18 cellular contexts compared by ENCODE assay signal in genomic region chr14:35042632-35043031, GRCh38. TPM values are rescaled to one million over a fixed set of nuclear protein-coding genes. Genes with fewer than 3 reads are reported as not detected.
DNase-seq lines count a peak whose midpoint lies in the region; ATAC-seq and TF ChIP-seq lines count a peak whose summit lies in the region.
"Had no signal": no experiment of that assay in that cellular context is flagged by ENCODE, and none has a peak within 500 bp of the region (broad histone marks: within the 10 kb centered on the region; RNA-seq: fewer than 3 reads in every experiment).

No MANE protein-coding gene starts in this region.

- no peaks in the 10 kb centered on the region for H3K27me3 ChIP-seq in mammary epithelial cell (ENCODE audit: insufficient read depth, low read length)
- no peaks in the 10 kb centered on the region for H3K27me3 ChIP-seq in HL-60 (ENCODE audit: insufficient read depth, poor library complexity, severe bottlenecking)
- H3K27me3 ChIP-seq in smooth muscle cell (ENCODE audit: low read depth) = no peaks in the 10 kb centered on the region
- H3K27me3 ChIP-seq: BE2C had no signal

- H2AFZ ChIP-seq in mammary epithelial cell (ENCODE audit: low read depth, low read length) (no peak overlapping the region), smooth muscle cell (ENCODE audit: low read depth) (no peak overlapping the region)
- H2AFZ ChIP-seq: GM23338 had no signal

- CTCF ChIA-PET in MCF 10A (lab: Yijun Ruan, JAX) (interaction anchor here (0.6 to 1.4 kb wide), 5 partner anchors 97 to 606 kb away, joined by 3 to 6 read pairs (median 4); no protein-coding TSS in a partner anchor), mammary epithelial cell (lab: Charles Lee; ENCODE audit: low non-redundant PET) (interaction anchor here (0.7 kb wide), 1 partner anchor 173 kb away, joined by 3 read pairs; no protein-coding TSS in a partner anchor)

- WGBS in mammary epithelial cell (ENCODE audit: low coverage, missing lambda C conversion rate) = 100% methylated on average over 2 of the region's 3 CpGs
- 73% methylated on average over 2 of the region's 3 CpGs for WGBS in smooth muscle cell (ENCODE audit: low lambda C conversion rate)

- no peak for ATAC-seq in HG03520 (IDR thresholded peaks at IDR 0.05; ENCODE audit: unreplicated experiment)
- ATAC-seq: GM23338 had no signal

- dilution Hi-C loops in mammary epithelial cell (cut with HindIII; ENCODE audit: low sequenced_read_pairs) = no loop called here

- H3K4me3 ChIP-seq in mammary epithelial cell (replicated peaks in 1 of 3; ENCODE audit: insufficient read depth in 1 of 3, low read depth in 2 of 3, low read length in 3 of 3) (no peak overlapping the region), HL-60 (replicated peaks; ENCODE audit: insufficient read depth, low read length) (no peak overlapping the region), smooth muscle cell (no peak overlapping the region)
- H3K4me3 ChIP-seq: GM23338 had no signal

- H3K9ac ChIP-seq in mammary epithelial cell (ENCODE audit: insufficient read depth, low read length) (no peak overlapping the region), smooth muscle cell (ENCODE audit: low read depth) (no peak overlapping the region)

- in situ Hi-C loops in mammary epithelial cell (cut with MboI; ENCODE audit: low sequenced_read_pairs in 2 of 2) = no loop called here

- H3K27me3 Mint-ChIP-seq in MCF 10A (ENCODE audit: insufficient read depth, unreplicated experiment) (no peaks in the 10 kb centered on the region), mesothelial cell of epicardium (ENCODE audit: low read depth) (no peaks in the 10 kb centered on the region)

- H3K27ac Mint-ChIP-seq in MCF 10A (ENCODE audit: low read depth, unreplicated experiment) (peak overlapping the region; percentile 73), mesothelial cell of epicardium (peak overlapping the region; percentile 51)
- H3K27ac Mint-ChIP-seq: GM23338 had no signal

- H3K36me3 ChIP-seq in mammary epithelial cell (ENCODE audit: insufficient read depth, low read length) (no peaks in the 10 kb centered on the region), smooth muscle cell (ENCODE audit: low read depth) (no peaks in the 10 kb centered on the region)
- H3K36me3 ChIP-seq: BE2C had no signal

- TF ChIP-seq CTCF in MCF 10A (IDR thresholded peaks at IDR 0.05; ENCODE audit: unreplicated experiment) (no peak), mammary epithelial cell (conservative IDR thresholded peaks at IDR 0.05 in 1 of 2, IDR thresholded peaks at IDR 0.05 in 1 of 2; ENCODE audit: extremely low read depth in 1 of 2, insufficient read depth in 1 of 2, low read depth in 1 of 2, low read length in 2 of 2) (no peak), HL-60 (IDR thresholded peaks at IDR 0.05; ENCODE audit: insufficient read depth, low read length) (no peak), mesothelial cell of epicardium (IDR thresholded peaks at IDR 0.05; ENCODE audit: unreplicated experiment) (no peak), smooth muscle cell (IDR thresholded peaks at IDR 0.05; ENCODE audit: borderline replicate concordance, insufficient read depth, poor library complexity, severe bottlenecking) (no peak)

- POLR2A ChIA-PET in MCF 10A (lab: Yijun Ruan, JAX) = interaction anchor here (0.6 to 2.2 kb wide), 10 partner anchors 11 to 318 kb away, joined by 3 to 22 read pairs (median 4); partner anchors contain the start of genes BAZ1A, PPP2R3C and SRP54

- H3K4me1 Mint-ChIP-seq in MCF 10A (ENCODE audit: insufficient read depth, unreplicated experiment) = peaks cover 10% of the 10 kb centered on the region
- H3K4me1 Mint-ChIP-seq in mesothelial cell of epicardium = peaks cover 12% of the 10 kb centered on the region

- DNase-seq in MCF 10A (ENCODE audit: unreplicated experiment) (no peak), mammary epithelial cell (no peak), HL-60 (ENCODE audit: low read depth in 1 of 2, low spot score in 1 of 2) (no peak), mesothelial cell of epicardium (ENCODE audit: low spot score in 2 of 2, unreplicated experiment in 2 of 2) (no peak), smooth muscle cell (lab: John Stamatoyannopoulos, UW; ENCODE audit: unreplicated experiment) (no peak), NCI-H446 (lab: John Stamatoyannopoulos, UW) (no peak), NCI-H2029 treated with DMSO at 0.1 percent for 48 hours (lab: John Stamatoyannopoulos, UW) (no peak)
- DNase-seq: BE2C, DMS79, HCEC 1CT, NCI-H1105, NCI-H2081 treated with DMSO at 0.1 percent for 48 hours, NCI-H510A treated with DMSO at 0.1 percent for 48 hours, NCI-H774, SIG-M5 had no signal

- no peaks in the 10 kb centered on the region for H3K36me3 Mint-ChIP-seq in MCF 10A (ENCODE audit: insufficient read depth, unreplicated experiment)
- no peaks in the 10 kb centered on the region for H3K36me3 Mint-ChIP-seq in mesothelial cell of epicardium

- H3K79me2 ChIP-seq in mammary epithelial cell (ENCODE audit: insufficient read depth, low read length) = peaks cover 8% of the 10 kb centered on the region
- H3K79me2 ChIP-seq in smooth muscle cell (ENCODE audit: low read depth) = peaks cover 10% of the 10 kb centered on the region

- no peaks in the 10 kb centered on the region for H3K9me3 ChIP-seq in mammary epithelial cell (replicated peaks; ENCODE audit: insufficient read depth, low read length)
- no peaks in the 10 kb centered on the region for H3K9me3 ChIP-seq in smooth muscle cell (replicated peaks; ENCODE audit: low read depth)
- H3K9me3 ChIP-seq: BE2C had no signal

- H3F3A ChIP-seq in smooth muscle cell (ENCODE audit: low read depth) = no peaks in the 10 kb centered on the region

- no TSS peak for BruUV-seq in MCF 10A (replicated peaks; lab: Mats Ljungman, UMichigan)
- no TSS peak for BruUV-seq in mammary epithelial cell (replicated peaks; lab: Mats Ljungman, UMichigan)

- H3K9me3 Mint-ChIP-seq in MCF 10A (ENCODE audit: unreplicated experiment) (no peaks in the 10 kb centered on the region), mesothelial cell of epicardium (no peaks in the 10 kb centered on the region)

- H3K4me3 Mint-ChIP-seq in MCF 10A (ENCODE audit: unreplicated experiment) (no peak overlapping the region), mesothelial cell of epicardium (no peak overlapping the region)
- H3K4me3 Mint-ChIP-seq: GM23338 had no signal

- H3K27ac ChIP-seq in mammary epithelial cell (ENCODE audit: insufficient read depth, low read depth, low read length) = no peak overlapping the region
- H3K27ac ChIP-seq in HL-60 (replicated peaks) = 0 out of 2 replicates have a peak overlapping the region, but pooled peaks have one; percentile 1
- H3K27ac ChIP-seq in smooth muscle cell (ENCODE audit: low read depth) = peak overlapping the region; percentile 76
- H3K27ac ChIP-seq: RWPE1 had no signal

- H4K20me1 ChIP-seq in mammary epithelial cell (ENCODE audit: insufficient read depth, low read length) = no peaks in the 10 kb centered on the region
- peaks cover 4% of the 10 kb centered on the region for H4K20me1 ChIP-seq in smooth muscle cell (ENCODE audit: low read depth)

- H3K4me2 ChIP-seq in mammary epithelial cell (ENCODE audit: insufficient read depth, low read depth, low read length) (no peak overlapping the region), smooth muscle cell (no peak overlapping the region)
- H3K4me2 ChIP-seq: GM23338 had no signal

- intact Hi-C loops in MCF 10A (cut with micrococcal nuclease) (no loop called here), mammary epithelial cell (cut with micrococcal nuclease) (loop anchor here (10.0 kb wide), 1 partner anchor 172 kb away; no protein-coding TSS in a partner anchor)

- H3K4me1 ChIP-seq in mammary epithelial cell (ENCODE audit: insufficient read depth, low read length) (peaks cover 5% of the 10 kb centered on the region), smooth muscle cell (ENCODE audit: low read depth) (peaks cover 7% of the 10 kb centered on the region)
- H3K4me1 ChIP-seq: BE2C had no signal

RNA-seq across cellular contexts. Expression of gene FAM177A1, which starts 3.4 kb away (rescaled TPM):
- total RNA-seq in MCF 10A (2022) (73.9 and 74.6 TPM in 2 replicates), mammary epithelial cell (10 to 100 TPM; 30.2 to 84.2 TPM), mesothelial cell of epicardium (48.5 to 53.0 TPM (median 49.3 TPM) in 3 replicates), smooth muscle cell (51.3 and 65.1 TPM in 2 replicates)
- polyA plus RNA-seq in mammary epithelial cell (26.3 TPM), smooth muscle cell (70.7 and 82.4 TPM in 2 replicates)
- 5.6 TPM for polyA minus RNA-seq in mammary epithelial cell

RNA-seq across cellular contexts. Expression of gene SRP54, which starts 59.8 kb away (rescaled TPM):
- 77.4 and 108 TPM in 2 replicates for total RNA-seq in MCF 10A (2022)
- 10 to 100 TPM; 51.3 to 61.4 TPM for total RNA-seq in mammary epithelial cell
- 39.4 TPM for polyA plus RNA-seq in mammary epithelial cell
- polyA minus RNA-seq in mammary epithelial cell = 24.9 TPM
- total RNA-seq in mesothelial cell of epicardium = 56.7 to 61.2 TPM (median 61.0 TPM) in 3 replicates
- total RNA-seq in smooth muscle cell = 111 and 129 TPM in 2 replicates
- polyA plus RNA-seq in smooth muscle cell = 76.4 and 79.4 TPM in 2 replicates
